8 cellular contexts compared by ENCODE assay signal in genomic region chr22:46403880-46404279, GRCh38.
DNase-seq lines count a peak whose midpoint lies in the region; ATAC-seq, FAIRE-seq and TF ChIP-seq lines count a peak whose summit lies in the region.
"Not testable (repeated sequence)": the region's sequence is repeated elsewhere in the genome, so short reads cannot be mapped to it uniquely, and the experiment has no call there.

No MANE protein-coding gene starts in this region.

- TF ChIP-seq EP300 in GM12878 (IDR thresholded peaks at IDR 0.05; ENCODE audit: borderline replicate concordance in 1 of 2, control insufficient read depth in 1 of 2, low read depth in 2 of 2, low read length in 2 of 2); HepG2 (IDR thresholded peaks at IDR 0.05; ENCODE audit: low read depth in 2 of 2, low read length in 2 of 2); HepG2 (CRISPR knock-in tag; IDR thresholded peaks at IDR 0.05; ENCODE audit: borderline replicate concordance): not testable (repeated sequence)

- not testable (repeated sequence) for H4K20me1 ChIP-seq in MM.1S (ENCODE audit: insufficient read depth, low read length); GM12878 (ENCODE audit: control insufficient read depth, insufficient read depth); HepG2 (ENCODE audit: insufficient read depth, low read length)

- not testable (repeated sequence) for H3F3A ChIP-seq in MM.1S (ENCODE audit: insufficient read depth, low read length)

- not testable (repeated sequence) for TF ChIP-seq CTCF in CD4-positive, alpha-beta T cell (IDR thresholded peaks at IDR 0.05); MM.1S (IDR thresholded peaks at IDR 0.05; ENCODE audit: low read length); GM12878 (IDR thresholded peaks at IDR 0.05 in 2 of 3, conservative IDR thresholded peaks at IDR 0.05 in 1 of 3; ENCODE audit: control insufficient read depth in 2 of 3, extremely low read depth in 1 of 3, insufficient read depth in 1 of 3, low read depth in 3 of 3, low read length in 3 of 3); HepG2 (CRISPR knock-in tag; IDR thresholded peaks at IDR 0.05); natural killer cell (IDR thresholded peaks at IDR 0.05)

- H3K4me2 ChIP-seq in MM.1S (ENCODE audit: low read depth, low read length); GM12878 (ENCODE audit: control insufficient read depth, insufficient read depth); HepG2 (ENCODE audit: low read depth, low read length): not testable (repeated sequence)

- 37% methylated on average over 6 of the region's 7 CpGs for WGBS in GM12878 (ENCODE audit: insufficient coverage, insufficient replicate concordance, low lambda C conversion rate, missing lambda C conversion rate)
- 61% methylated on average over 7 of the region's 7 CpGs for WGBS in HepG2 (ENCODE audit: low lambda C conversion rate)

- intact Hi-C loops in CD4-positive, alpha-beta T cell (cut with DNase I, micrococcal nuclease); GM12878 (cut with micrococcal nuclease; ENCODE audit: unreplicated experiment); HepG2 (cut with micrococcal nuclease; ENCODE audit: unreplicated experiment): not testable (repeated sequence)
- intact Hi-C loops in natural killer cell (cut with micrococcal nuclease), result loop anchor here (2.0 kb wide), 1 partner anchor 33 kb away; no protein-coding TSS in a partner anchor

- TF ChIP-seq POLR2A in GM12878 (IDR thresholded peaks at IDR 0.05; ENCODE audit: low read depth, low read length); HepG2 (IDR thresholded peaks at IDR 0.05; ENCODE audit: insufficient read depth in 1 of 2, low read depth in 2 of 2, low read length in 2 of 2): not testable (repeated sequence)

- RAD21 ChIA-PET in GM12878 (lab: Charles Lee; ENCODE audit: unreplicated experiment), result not testable (repeated sequence)

- H3K4me1 ChIP-seq in CD8-positive, alpha-beta memory T cell (ENCODE audit: insufficient read depth, low read length); MM.1S (ENCODE audit: low read length); GM12878 (ENCODE audit: control insufficient read depth, insufficient read depth, low read length); HepG2 (ENCODE audit: insufficient read depth, low read length): not testable (repeated sequence)

- in situ Hi-C loops in GM12878 (cut with MboI); HepG2 (cut with HindIII; ENCODE audit: extremely low pct_ligation_motif_present, low pct_unique_long_range_greater_than_20kb): not testable (repeated sequence)

- H3K27me3 ChIP-seq in CD4-positive, alpha-beta T cell (ENCODE audit: control insufficient read depth, insufficient read depth, low read length); CD8-positive, alpha-beta memory T cell (ENCODE audit: insufficient read depth, low read length, poor library complexity, severe bottlenecking); GM12878 (replicated peaks in 1 of 2; ENCODE audit: control insufficient read depth in 2 of 2, insufficient read depth in 2 of 2, low read length in 1 of 2); HepG2 (ENCODE audit: control insufficient read depth in 1 of 2, insufficient read depth in 2 of 2, low read length in 2 of 2): not testable (repeated sequence)
- peaks cover 22% of the 10 kb centered on the region for H3K27me3 ChIP-seq in MM.1S (replicated peaks; ENCODE audit: insufficient read depth, low read length)

- H3K36me3 Mint-ChIP-seq in CD4-positive, alpha-beta T cell (ENCODE audit: low read depth); CD8-positive, alpha-beta memory T cell; natural killer cell; stimulated activated effector memory CD8-positive, alpha-beta T cell treated with anti-CD3 and anti-CD28 coated beads, Interleukin-12 subunit alpha, Interleukin-12 subunit beta, amount 100 ng/mL, for 72 hours: not testable (repeated sequence)
- H3K36me3 Mint-ChIP-seq in effector memory CD8-positive, alpha-beta T cell (ENCODE audit: insufficient read depth), result peaks cover 18% of the 10 kb centered on the region

- FAIRE-seq in GM12878 (lab: Jason Lieb, UNC); HepG2 (lab: Jason Lieb, UNC): not testable (repeated sequence)

- H3K27me3 Mint-ChIP-seq in CD4-positive, alpha-beta T cell; CD8-positive, alpha-beta memory T cell; effector memory CD8-positive, alpha-beta T cell: not testable (repeated sequence)
- H3K27me3 Mint-ChIP-seq in natural killer cell (ENCODE audit: low read depth in 2 of 2), result peaks cover 9 to 17% of the 10 kb centered on the region in 2 donors

- H3K9ac ChIP-seq in MM.1S (ENCODE audit: low read length); GM12878 (ENCODE audit: control insufficient read depth, insufficient read depth, low read length); HepG2 (ENCODE audit: insufficient read depth, low read depth, low read length): not testable (repeated sequence)

- not testable (repeated sequence) for H3K79me2 ChIP-seq in MM.1S (ENCODE audit: low read length); GM12878 (ENCODE audit: control insufficient read depth, insufficient read depth, low read length); HepG2 (ENCODE audit: insufficient read depth, low read length)

- H3K9me2 ChIP-seq in MM.1S (replicated peaks; ENCODE audit: insufficient read depth, low read length), result not testable (repeated sequence)

- CTCF ChIA-PET in CD4-positive, alpha-beta T cell (lab: Charles Lee); CD8-positive, alpha-beta memory T cell (lab: Charles Lee); GM12878 (lab: Yijun Ruan, JAX); HepG2 (lab: Yijun Ruan, JAX; ENCODE audit: low intra/inter-chr PET ratio, low total read pairs): not testable (repeated sequence)

- H3K27ac Mint-ChIP-seq in CD4-positive, alpha-beta T cell; natural killer cell; stimulated activated effector memory CD8-positive, alpha-beta T cell treated with anti-CD3 and anti-CD28 coated beads, Interleukin-12 subunit alpha, Interleukin-12 subunit beta, amount 100 ng/mL, for 72 hours: not testable (repeated sequence)
- H3K27ac Mint-ChIP-seq in CD8-positive, alpha-beta memory T cell, result peak overlapping the region in 5 of 8 donors; percentile 47 to 84 (median 71)
- H3K27ac Mint-ChIP-seq in effector memory CD8-positive, alpha-beta T cell, result peak overlapping the region in 1 of 2 donors; percentile 82

- not testable (repeated sequence) for H3K27ac ChIP-seq in CD4-positive, alpha-beta T cell (ENCODE audit: low read depth, low read length); CD8-positive, alpha-beta memory T cell (ENCODE audit: low read depth, low read length); MM.1S (ENCODE audit: low read length); GM12878 (ENCODE audit: control insufficient read depth, insufficient read depth); HepG2 (ENCODE audit: extremely low read length, insufficient read depth, low read length)

- peak; percentile 21 for ATAC-seq in CD4-positive, alpha-beta T cell (ENCODE audit: poor library complexity)
- not testable (repeated sequence) for ATAC-seq in GM12878, HepG2
- peak; percentile 84 for ATAC-seq in effector memory CD8-positive, alpha-beta T cell (replicated peaks)
- ATAC-seq in natural killer cell, result peak; percentile 57 to 82 (median 81)
- ATAC-seq in stimulated activated effector memory CD8-positive, alpha-beta T cell treated with anti-CD3 and anti-CD28 coated beads, Interleukin-12 subunit alpha, Interleukin-12 subunit beta, amount 100 ng/mL, for 72 hours, result peak; percentile 63

- not testable (repeated sequence) for H3K9me3 ChIP-seq in CD4-positive, alpha-beta T cell (ENCODE audit: control insufficient read depth, low read length); CD8-positive, alpha-beta memory T cell (ENCODE audit: low read length); MM.1S (replicated peaks; ENCODE audit: insufficient read depth, low read length); GM12878 (replicated peaks; ENCODE audit: control insufficient read depth, insufficient read depth, low read length); HepG2 (ENCODE audit: low read length)

- not testable (repeated sequence) for DNase-seq in CD4-positive, alpha-beta T cell; GM12878 (ENCODE audit: low read depth, low spot score); effector memory CD8-positive, alpha-beta T cell; HepG2 (ENCODE audit: low spot score); natural killer cell; stimulated activated effector memory CD8-positive, alpha-beta T cell treated with anti-CD3 and anti-CD28 coated beads, Interleukin-12 subunit alpha, Interleukin-12 subunit beta, amount 100 ng/mL, for 72 hours (ENCODE audit: low spot score in 2 of 2)
- peak in 1 of 5 donors; percentile 43 for DNase-seq in CD8-positive, alpha-beta memory T cell
- DNase-seq in MM.1S, result peak; percentile 47

- H3K4me3 ChIP-seq in CD8-positive, alpha-beta memory T cell (ENCODE audit: low read length); MM.1S (ENCODE audit: low read length); GM12878; HepG2 (replicated peaks in 1 of 3; ENCODE audit: insufficient read depth in 1 of 3, low read depth in 2 of 3, low read length in 3 of 3): not testable (repeated sequence)

- POLR2A ChIA-PET in CD4-positive, alpha-beta T cell (lab: Charles Lee); CD8-positive, alpha-beta memory T cell (lab: Charles Lee); HepG2 (lab: Yijun Ruan, JAX): not testable (repeated sequence)
- POLR2A ChIA-PET in GM12878 (lab: Charles Lee), result interaction anchor here (0.7 kb wide), 1 partner anchor 59 kb away, joined by 6 read pairs; no protein-coding TSS in a partner anchor

- BruUV-seq in GM12878 (replicated peaks; lab: Mats Ljungman, UMichigan); HepG2 (replicated peaks; lab: Mats Ljungman, UMichigan): not testable (repeated sequence)

- not testable (repeated sequence) for H2AFZ ChIP-seq in MM.1S (ENCODE audit: low read length); GM12878 (ENCODE audit: control insufficient read depth, low read depth, low read length); HepG2 (ENCODE audit: low read length)

- SMC1A ChIA-PET in GM12878 (lab: Charles Lee; ENCODE audit: uncharacterized antibody, unreplicated experiment), result not testable (repeated sequence)

- H3K36me3 ChIP-seq in CD8-positive, alpha-beta memory T cell (ENCODE audit: insufficient read depth, low read length); MM.1S (replicated peaks; ENCODE audit: insufficient read depth, low read length); GM12878 (ENCODE audit: control insufficient read depth in 2 of 2, insufficient read depth in 2 of 2, low read length in 1 of 2); HepG2 (replicated peaks in 1 of 2; ENCODE audit: control insufficient read depth in 1 of 2, insufficient read depth in 2 of 2, low read length in 2 of 2): not testable (repeated sequence)

- not testable (repeated sequence) for H3K9me3 Mint-ChIP-seq in CD4-positive, alpha-beta T cell; CD8-positive, alpha-beta memory T cell; effector memory CD8-positive, alpha-beta T cell; natural killer cell; stimulated activated effector memory CD8-positive, alpha-beta T cell treated with anti-CD3 and anti-CD28 coated beads, Interleukin-12 subunit alpha, Interleukin-12 subunit beta, amount 100 ng/mL, for 72 hours

- TF ChIP-seq RAD21 in GM12878 (IDR thresholded peaks at IDR 0.05; ENCODE audit: insufficient read depth, low read depth, low read length); HepG2 (CRISPR knock-in tag; IDR thresholded peaks at IDR 0.05): not testable (repeated sequence)

- H3K4me1 Mint-ChIP-seq in CD4-positive, alpha-beta T cell (ENCODE audit: low read depth), result not testable (repeated sequence)
- H3K4me1 Mint-ChIP-seq in CD8-positive, alpha-beta memory T cell, result peaks cover 26 to 32% (median 27%) of the 10 kb centered on the region in 3 donors
- H3K4me1 Mint-ChIP-seq in effector memory CD8-positive, alpha-beta T cell (ENCODE audit: low read depth in 2 of 2), result peaks cover 22 to 27% of the 10 kb centered on the region in 2 donors
- H3K4me1 Mint-ChIP-seq in natural killer cell, result peaks cover 25 to 27% of the 10 kb centered on the region in 2 donors
- H3K4me1 Mint-ChIP-seq in stimulated activated effector memory CD8-positive, alpha-beta T cell treated with anti-CD3 and anti-CD28 coated beads, Interleukin-12 subunit alpha, Interleukin-12 subunit beta, amount 100 ng/mL, for 72 hours, result peaks cover 27% of the 10 kb centered on the region

- H3K4me3 Mint-ChIP-seq in CD4-positive, alpha-beta T cell; stimulated activated effector memory CD8-positive, alpha-beta T cell treated with anti-CD3 and anti-CD28 coated beads, Interleukin-12 subunit alpha, Interleukin-12 subunit beta, amount 100 ng/mL, for 72 hours: not testable (repeated sequence)
- peak overlapping the region in 6 of 7 donors; percentile 29 to 63 (median 52) for H3K4me3 Mint-ChIP-seq in CD8-positive, alpha-beta memory T cell
- H3K4me3 Mint-ChIP-seq in effector memory CD8-positive, alpha-beta T cell, result peak overlapping the region; percentile 62 to 67
- H3K4me3 Mint-ChIP-seq in natural killer cell, result peak overlapping the region; percentile 87
